Comparison of ENCODE assay signal across 29 cellular contexts in the genomic region with DNA sequence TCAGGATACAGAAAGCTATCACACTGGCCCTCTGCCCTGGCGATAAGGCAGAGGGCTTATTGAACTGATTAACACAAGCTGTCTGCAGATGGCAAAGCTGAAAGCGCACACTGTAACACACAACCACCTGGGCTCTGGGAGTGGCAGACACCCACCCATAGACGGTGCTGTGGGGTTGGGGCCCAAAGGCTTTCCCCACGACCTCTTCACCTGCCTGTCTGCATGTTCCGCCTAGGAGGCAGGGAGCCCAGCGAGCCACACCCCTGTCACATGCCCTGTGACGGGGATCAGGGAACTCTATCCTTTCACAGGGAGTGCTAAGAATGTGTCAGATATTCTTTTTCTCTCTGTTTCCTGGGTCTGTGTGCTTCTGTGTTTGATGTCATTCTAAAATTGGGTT. TPM values are rescaled to one million over a fixed set of nuclear protein-coding genes. Genes with fewer than 3 reads are reported as not detected.
DNase-seq lines count a peak whose midpoint lies in the region; ATAC-seq, FAIRE-seq and TF ChIP-seq lines count a peak whose summit lies in the region.
"Had no signal": no experiment of that assay in that cellular context is flagged by ENCODE, and none has a peak within 500 bp of the region (broad histone marks: within the 10 kb centered on the region; RNA-seq: fewer than 3 reads in every experiment).

No MANE protein-coding gene starts in this region.

- ATAC-seq in activated CD8-positive, alpha-beta T cell treated with anti-CD3 and anti-CD28 coated beads, Interleukin-2, amount 10 ng/mL, durations not matched to agents 7 days and 5 days: peak; percentile 43
- ATAC-seq in activated CD8-positive, alpha-beta T cell treated with anti-CD3 and anti-CD28 coated beads for 36 hours: no peak
- ATAC-seq in left lobe of liver: peak; percentile 84
- ATAC-seq: naive thymus-derived CD4-positive, alpha-beta T cell; PC-3; sciatic nerve had no signal

- no peaks in the 10 kb centered on the region for H3K4me1 Mint-ChIP-seq in activated CD8-positive, alpha-beta T cell treated with anti-CD3 and anti-CD28 coated beads, Interleukin-2, amount 10 ng/mL, durations not matched to agents 7 days and 5 days (ENCODE audit: low read depth)
- peaks cover 1% of the 10 kb centered on the region for H3K4me1 Mint-ChIP-seq in activated CD8-positive, alpha-beta T cell treated with anti-CD3 and anti-CD28 coated beads for 36 hours (ENCODE audit: low read depth)
- H3K4me1 Mint-ChIP-seq: memory B cell; naive thymus-derived CD4-positive, alpha-beta T cell had no signal

- no peaks in the 10 kb centered on the region for H3K27me3 ChIP-seq in small intestine (ENCODE audit: control insufficient read depth in 2 of 2, insufficient read depth in 2 of 2, low read length in 2 of 2)

- TF ChIP-seq CTCF in activated CD8-positive, alpha-beta T cell treated with anti-CD3 and anti-CD28 coated beads for 36 hours (IDR thresholded peaks at IDR 0.05): no peak

- H3K27ac ChIP-seq in small intestine (ENCODE audit: low read depth in 1 of 2, low read length in 1 of 2): peak overlapping the region; percentile 51 to 85
- H3K27ac ChIP-seq: C4-2B, gastrocnemius medialis had no signal

- peaks cover 8% of the 10 kb centered on the region for H3K36me3 Mint-ChIP-seq in activated CD8-positive, alpha-beta T cell treated with anti-CD3 and anti-CD28 coated beads, Interleukin-2, amount 10 ng/mL, durations not matched to agents 7 days and 5 days (ENCODE audit: low read depth)
- peaks cover 4% of the 10 kb centered on the region for H3K36me3 Mint-ChIP-seq in activated CD8-positive, alpha-beta T cell treated with anti-CD3 and anti-CD28 coated beads for 36 hours (ENCODE audit: low read depth)
- H3K36me3 Mint-ChIP-seq: activated naive CD8-positive, alpha-beta T cell; memory B cell; naive thymus-derived CD4-positive, alpha-beta T cell had no signal

- H3K4me1 ChIP-seq in small intestine (ENCODE audit: control insufficient read depth in 2 of 2, insufficient read depth in 1 of 2, low read depth in 1 of 2, low read length in 1 of 2): no peaks in the 10 kb centered on the region
- H3K4me1 ChIP-seq: tibial nerve had no signal

- H3K27me3 Mint-ChIP-seq in activated CD8-positive, alpha-beta T cell treated with anti-CD3 and anti-CD28 coated beads, Interleukin-2, amount 10 ng/mL, durations not matched to agents 7 days and 5 days (ENCODE audit: low read depth): peaks cover 14% of the 10 kb centered on the region
- peaks cover 4% of the 10 kb centered on the region for H3K27me3 Mint-ChIP-seq in activated CD8-positive, alpha-beta T cell treated with anti-CD3 and anti-CD28 coated beads for 36 hours

- no peak for FAIRE-seq in small intestine (lab: Jason Lieb, UNC)
- FAIRE-seq: H1 had no signal

- POLR2A ChIA-PET in activated CD8-positive, alpha-beta T cell treated with anti-CD3 and anti-CD28 coated beads, Interleukin-2, amount 10 ng/mL, durations not matched to agents 7 days and 5 days (lab: Charles Lee): no interaction called here
- POLR2A ChIA-PET in activated CD8-positive, alpha-beta T cell treated with anti-CD3 and anti-CD28 coated beads for 36 hours (lab: Charles Lee): interaction anchor here (0.8 to 1.4 kb wide), 2 partner anchors 11 to 18 kb away, joined by 3 to 7 read pairs; no protein-coding TSS in a partner anchor

- no peaks in the 10 kb centered on the region for H3K9me3 Mint-ChIP-seq in activated CD8-positive, alpha-beta T cell treated with anti-CD3 and anti-CD28 coated beads, Interleukin-2, amount 10 ng/mL, durations not matched to agents 7 days and 5 days (ENCODE audit: insufficient read depth)
- no peaks in the 10 kb centered on the region for H3K9me3 Mint-ChIP-seq in activated CD8-positive, alpha-beta T cell treated with anti-CD3 and anti-CD28 coated beads for 36 hours
- H3K9me3 Mint-ChIP-seq: activated T-cell treated with anti-CD3 and anti-CD28 coated beads, Interleukin-2, amount 50 U/mL, for 24 hours; memory B cell had no signal

- H3K27ac Mint-ChIP-seq in activated CD8-positive, alpha-beta T cell treated with anti-CD3 and anti-CD28 coated beads, Interleukin-2, amount 10 ng/mL, durations not matched to agents 7 days and 5 days: no peak overlapping the region
- no peak overlapping the region for H3K27ac Mint-ChIP-seq in activated CD8-positive, alpha-beta T cell treated with anti-CD3 and anti-CD28 coated beads for 36 hours
- H3K27ac Mint-ChIP-seq: activated naive CD8-positive, alpha-beta T cell; activated T-cell treated with anti-CD3 and anti-CD28 coated beads, Interleukin-2, amount 50 U/mL, for 24 hours; memory B cell; naive thymus-derived CD4-positive, alpha-beta T cell had no signal

- no peaks in the 10 kb centered on the region for H3K9me3 ChIP-seq in small intestine (ENCODE audit: control insufficient read depth, low read depth)
- H3K9me3 ChIP-seq: gastrocnemius medialis, tibial nerve had no signal

- H3K36me3 ChIP-seq in small intestine (ENCODE audit: control insufficient read depth in 2 of 2, insufficient read depth in 2 of 2, low read length in 2 of 2): peaks cover 0 to under 1% of the 10 kb centered on the region in 2 donors
- H3K36me3 ChIP-seq: gastrocnemius medialis, tibial nerve had no signal

- no peak for DNase-seq in activated CD8-positive, alpha-beta T cell treated with anti-CD3 and anti-CD28 coated beads, Interleukin-2, amount 10 ng/mL, durations not matched to agents 7 days and 5 days
- DNase-seq in activated CD8-positive, alpha-beta T cell treated with anti-CD3 and anti-CD28 coated beads for 36 hours: no peak
- peak; percentile 7 for DNase-seq in SK-N-DZ (ENCODE audit: low spot score)
- peak; percentile 63 for DNase-seq in left lobe of liver (ENCODE audit: low spot score)
- DNase-seq in small intestine: peak; percentile 96
- no peak for DNase-seq in NCI-H748 (lab: John Stamatoyannopoulos, UW; ENCODE audit: unreplicated experiment)
- no peak for DNase-seq in T-helper 9 cell
- no peak for DNase-seq in NCI-H1436 treated with DMSO at 0.1 percent for 48 hours (lab: John Stamatoyannopoulos, UW)
- DNase-seq: activated CD4-positive, alpha-beta T cell treated with anti-CD3 and anti-CD28 coated beads for 48 hours; activated effector memory CD4-positive, alpha-beta T cell treated with anti-CD3 and anti-CD28 coated beads, Interleukin-2, amount 50 U/mL, for 16 hours; activated T-cell treated with anti-CD3 and anti-CD28 coated beads, Interleukin-2, amount 50 U/mL, for 24 hours; DMS79 treated with DMSO at 0.1 percent for 48 hours; GDM1; hippocampal formation; IMR-90; naive thymus-derived CD4-positive, alpha-beta T cell; NCI-H1092; NCI-H1694 treated with DMSO at 0.1 percent for 48 hours; NCI-H2171; NCI-H510A; PC-3; stimulated activated CD4-positive, alpha-beta T cell treated with anti-CD3 and anti-CD28 coated beads, Interleukin-4, amount 100 ng/mL, for 24 hours had no signal

- no peak overlapping the region for H3K4me3 Mint-ChIP-seq in activated CD8-positive, alpha-beta T cell treated with anti-CD3 and anti-CD28 coated beads, Interleukin-2, amount 10 ng/mL, durations not matched to agents 7 days and 5 days
- H3K4me3 Mint-ChIP-seq in activated CD8-positive, alpha-beta T cell treated with anti-CD3 and anti-CD28 coated beads for 36 hours: no peak overlapping the region
- H3K4me3 Mint-ChIP-seq: activated naive CD8-positive, alpha-beta T cell; activated T-cell treated with anti-CD3 and anti-CD28 coated beads, Interleukin-2, amount 50 U/mL, for 24 hours; memory B cell; naive thymus-derived CD4-positive, alpha-beta T cell had no signal

- 16 to 66% (median 37%) methylated on average over 7 of the region's 7 CpGs for WGBS in small intestine, 3 donors

- CTCF ChIA-PET in activated CD8-positive, alpha-beta T cell treated with anti-CD3 and anti-CD28 coated beads, Interleukin-2, amount 10 ng/mL, durations not matched to agents 7 days and 5 days (lab: Charles Lee): interaction anchor here (0.5 kb wide), 1 partner anchor 18 kb away, joined by 4 read pairs; no protein-coding TSS in a partner anchor
- CTCF ChIA-PET in activated CD8-positive, alpha-beta T cell treated with anti-CD3 and anti-CD28 coated beads for 36 hours (lab: Charles Lee): interaction anchor here (1.1 to 1.4 kb wide), 2 partner anchors 11 to 37 kb away, joined by 3 to 4 read pairs; no protein-coding TSS in a partner anchor

- H3K4me3 ChIP-seq in small intestine (ENCODE audit: low read depth in 1 of 2, low read length in 2 of 2): no peak overlapping the region
- H3K4me3 ChIP-seq: gastrocnemius medialis, tibial nerve had no signal

- intact Hi-C loops in activated CD8-positive, alpha-beta T cell treated with anti-CD3 and anti-CD28 coated beads for 36 hours (cut with micrococcal nuclease): no loop called here

RNA-seq across cellular contexts. Expression of a gene that starts 12.1 kb away (rescaled TPM):
- 10 to 100 TPM; 59.8 to 63.1 TPM for total RNA-seq in activated CD8-positive, alpha-beta T cell treated with anti-CD3 and anti-CD28 coated beads, Interleukin-2, amount 10 ng/mL, durations not matched to agents 7 days and 5 days
- 10 to 100 TPM; 59.2 TPM for total RNA-seq in activated CD8-positive, alpha-beta T cell treated with anti-CD3 and anti-CD28 coated beads for 36 hours
- 53.9 and 57.1 TPM in 2 replicates for polyA plus RNA-seq in SK-N-DZ (2014; cell fraction: cytosol; rRNA removed)
- 32.0 and 48.2 TPM in 2 replicates for polyA plus RNA-seq in SK-N-DZ (2014; cell fraction: nucleus; rRNA removed)
- 50.2 TPM for total RNA-seq in left lobe of liver
- polyA plus RNA-seq in small intestine: 100 to 1,000 TPM in 2 of 3 donors, 10 to 100 TPM in 1; 89.7 to 196 (median 125) TPM

Comparison
In these comparisons a context has a peak if more than half of its experiments do, and no peak if none do; other contexts are left out.
1. DNase-seq: peak in SK-N-DZ (single experiment), left lobe of liver (single experiment) and small intestine (single experiment); none in activated CD8-positive, alpha-beta T cell treated with anti-CD3 and anti-CD28 coated beads, Interleukin-2, amount 10 ng/mL, durations not matched to agents 7 days and 5 days (single experiment), activated CD8-positive, alpha-beta T cell treated with anti-CD3 and anti-CD28 coated beads for 36 hours (single experiment), NCI-H748 (single experiment), T-helper 9 cell (single experiment) and NCI-H1436 treated with DMSO at 0.1 percent for 48 hours (single experiment).